19 cellular contexts compared by ENCODE assay signal in the genomic region with DNA sequence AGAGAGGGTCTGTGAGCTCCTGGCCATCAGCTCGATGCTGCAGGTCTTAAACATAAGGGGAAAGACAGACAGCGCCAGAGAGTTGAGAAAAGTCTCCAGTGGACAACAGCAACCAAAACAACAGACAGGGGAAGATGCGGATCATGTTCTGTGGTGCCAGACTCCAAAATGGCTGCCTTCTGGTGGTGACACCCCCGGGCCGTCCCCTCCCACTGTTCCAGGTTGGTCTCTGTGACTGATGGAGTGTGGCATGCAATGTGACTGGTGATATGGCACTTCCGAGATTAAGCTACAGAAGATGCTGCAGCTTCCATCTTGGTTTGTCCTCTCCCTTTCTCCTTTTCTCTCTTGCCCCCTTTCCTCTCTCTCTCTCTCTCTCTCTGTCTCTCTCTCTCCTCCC. TPM values are rescaled to one million over a fixed set of nuclear protein-coding genes. Genes with fewer than 3 reads are reported as not detected.
DNase-seq lines count a peak whose midpoint lies in the region; ATAC-seq, FAIRE-seq and TF ChIP-seq lines count a peak whose summit lies in the region.
"Had no signal": no experiment of that assay in that cellular context is flagged by ENCODE, and none has a peak within 500 bp of the region (broad histone marks: within the 10 kb centered on the region; RNA-seq: fewer than 3 reads in every experiment).

No MANE protein-coding gene starts in this region.

- intact Hi-C loops in heart left ventricle (cut with DNase I): no loop called here
- intact Hi-C loops in colonic mucosa (cut with DNase I): no loop called here
- intact Hi-C loops in gastrocnemius medialis (cut with DNase I; ENCODE audit: low total_unique reads): no loop called here

- no peak for TF ChIP-seq POLR2A in heart left ventricle (IDR thresholded peaks at IDR 0.05)
- no peak for TF ChIP-seq POLR2A in gastrocnemius medialis (IDR thresholded peaks at IDR 0.05)

- no peaks in the 10 kb centered on the region for H3K36me3 Mint-ChIP-seq in nephron (ENCODE audit: low read depth)

- H3K4me3 Mint-ChIP-seq in nephron: no peak overlapping the region
- H3K4me3 Mint-ChIP-seq: H9 had no signal

- H3K27me3 ChIP-seq in right atrium auricular region: peaks cover 0 to 5% of the 10 kb centered on the region in 2 donors
- H3K27me3 ChIP-seq in heart left ventricle: peaks cover 0 to 55% (median 15%) of the 10 kb centered on the region in 9 donors
- H3K27me3 ChIP-seq in colonic mucosa: no peaks in the 10 kb centered on the region
- H3K27me3 ChIP-seq in gastrocnemius medialis: peaks cover 17 to 23% (median 18%) of the 10 kb centered on the region in 3 donors

- H3K9me3 ChIP-seq in right atrium auricular region (no peaks in the 10 kb centered on the region), heart left ventricle (peaks cover 0 to 6% (median 0%) of the 10 kb centered on the region in 12 donors), colonic mucosa (no peaks in the 10 kb centered on the region), gastrocnemius medialis (no peaks in the 10 kb centered on the region)

- no peaks in the 10 kb centered on the region for H3K36me3 ChIP-seq in right atrium auricular region
- no peaks in the 10 kb centered on the region for H3K36me3 ChIP-seq in heart left ventricle
- no peaks in the 10 kb centered on the region for H3K36me3 ChIP-seq in colonic mucosa
- no peaks in the 10 kb centered on the region for H3K36me3 ChIP-seq in gastrocnemius medialis
- H3K36me3 ChIP-seq: SJSA1 had no signal

- H3K27ac Mint-ChIP-seq in nephron: peak overlapping the region in 2 of 3 experiments; percentile 43 to 76
- H3K27ac Mint-ChIP-seq: H9 had no signal

- no peak overlapping the region for H3K9ac ChIP-seq in colonic mucosa (ENCODE audit: low read depth in 2 of 2, low read length in 2 of 2)
- H3K9ac ChIP-seq: KMS-11 had no signal

- no peak overlapping the region for H3K4me3 ChIP-seq in right atrium auricular region
- no peak overlapping the region for H3K4me3 ChIP-seq in heart left ventricle
- H3K4me3 ChIP-seq in colonic mucosa: no peak overlapping the region
- no peak overlapping the region for H3K4me3 ChIP-seq in gastrocnemius medialis
- H3K4me3 ChIP-seq: SJSA1 had no signal

- ATAC-seq in heart left ventricle (no peak), gastrocnemius medialis (no peak)
- ATAC-seq: Panc1 had no signal

- in situ Hi-C loops in gastrocnemius medialis (cut with MboI; ENCODE audit: low sequenced_read_pairs in 4 of 4): no loop called here

- 64 to 74% (median 69%) methylated on average over 6 of the region's 6 CpGs for WGBS in heart left ventricle, 4 donors

- H3K27ac ChIP-seq in right atrium auricular region: no peak overlapping the region
- peak overlapping the region in 1 of 12 donors; percentile 72 for H3K27ac ChIP-seq in heart left ventricle
- H3K27ac ChIP-seq in colonic mucosa: no peak overlapping the region
- no peak overlapping the region for H3K27ac ChIP-seq in gastrocnemius medialis
- H3K27ac ChIP-seq: C4-2B, KMS-11, SJSA1 had no signal

- no peak for TF ChIP-seq CTCF in right atrium auricular region (IDR thresholded peaks at IDR 0.05)
- no peak for TF ChIP-seq CTCF in heart left ventricle (IDR thresholded peaks at IDR 0.05)
- TF ChIP-seq CTCF in colonic mucosa (IDR thresholded peaks at IDR 0.05): no peak
- no peak for TF ChIP-seq CTCF in nephron (IDR thresholded peaks at IDR 0.05; ENCODE audit: unreplicated experiment in 3 of 3)
- no peak for TF ChIP-seq CTCF in gastrocnemius medialis (IDR thresholded peaks at IDR 0.05 in 4 of 5, conservative IDR thresholded peaks at IDR 0.05 in 1 of 5)

- no peak for FAIRE-seq in RCC 7860 (lab: Jason Lieb, UNC)
- FAIRE-seq: G401.6 had no signal

- peaks cover 10% of the 10 kb centered on the region for H3K9me3 Mint-ChIP-seq in nephron

- H3K4me1 ChIP-seq in right atrium auricular region: no peaks in the 10 kb centered on the region
- no peaks in the 10 kb centered on the region for H3K4me1 ChIP-seq in heart left ventricle
- H3K4me1 ChIP-seq in colonic mucosa: no peaks in the 10 kb centered on the region
- H3K4me1 ChIP-seq in gastrocnemius medialis: no peaks in the 10 kb centered on the region
- H3K4me1 ChIP-seq: SJSA1 had no signal

- peak; percentile 11 for DNase-seq in right atrium auricular region (ENCODE audit: low spot score)
- no peak for DNase-seq in heart left ventricle
- DNase-seq in colonic mucosa: peak; percentile 11
- no peak for DNase-seq in gastrocnemius medialis
- DNase-seq in RCC 7860 (ENCODE audit: low spot score): no peak
- no peak for DNase-seq in NCI-H82 treated with DMSO at 0.1 percent for 48 hours (lab: John Stamatoyannopoulos, UW; ENCODE audit: unreplicated experiment)
- DNase-seq: DND-41, MV-4-11, NCI-H187 treated with DMSO at 0.1 percent for 48 hours, NCI-H345, NCI-H69 had no signal

- H3K27me3 Mint-ChIP-seq in nephron (ENCODE audit: low read depth): peaks cover 32% of the 10 kb centered on the region

- H3K4me1 Mint-ChIP-seq in nephron: peaks cover 12% of the 10 kb centered on the region

RNA-seq across cellular contexts. Expression of gene RBFOX3, which starts 40.4 kb away (rescaled TPM):
- total RNA-seq in right atrium auricular region (not detected), heart left ventricle (not detected), colonic mucosa (1 to 10 TPM in 1 of 2 donors, not detected in 1; 6.9 TPM), gastrocnemius medialis (not detected)
- not detected for polyA plus RNA-seq in heart left ventricle
- total RNA-seq: HT-29, SJSA1 had no signal

Comparison
In these comparisons a context has a peak if more than half of its experiments do, and no peak if none do; other contexts are left out.
1. DNase-seq: peak in right atrium auricular region (single experiment) and colonic mucosa (single experiment); none in heart left ventricle (0 of 5), gastrocnemius medialis (0 of 2), RCC 7860 (single experiment) and NCI-H82 treated with DMSO at 0.1 percent for 48 hours (single experiment).